In the genomic region with DNA sequence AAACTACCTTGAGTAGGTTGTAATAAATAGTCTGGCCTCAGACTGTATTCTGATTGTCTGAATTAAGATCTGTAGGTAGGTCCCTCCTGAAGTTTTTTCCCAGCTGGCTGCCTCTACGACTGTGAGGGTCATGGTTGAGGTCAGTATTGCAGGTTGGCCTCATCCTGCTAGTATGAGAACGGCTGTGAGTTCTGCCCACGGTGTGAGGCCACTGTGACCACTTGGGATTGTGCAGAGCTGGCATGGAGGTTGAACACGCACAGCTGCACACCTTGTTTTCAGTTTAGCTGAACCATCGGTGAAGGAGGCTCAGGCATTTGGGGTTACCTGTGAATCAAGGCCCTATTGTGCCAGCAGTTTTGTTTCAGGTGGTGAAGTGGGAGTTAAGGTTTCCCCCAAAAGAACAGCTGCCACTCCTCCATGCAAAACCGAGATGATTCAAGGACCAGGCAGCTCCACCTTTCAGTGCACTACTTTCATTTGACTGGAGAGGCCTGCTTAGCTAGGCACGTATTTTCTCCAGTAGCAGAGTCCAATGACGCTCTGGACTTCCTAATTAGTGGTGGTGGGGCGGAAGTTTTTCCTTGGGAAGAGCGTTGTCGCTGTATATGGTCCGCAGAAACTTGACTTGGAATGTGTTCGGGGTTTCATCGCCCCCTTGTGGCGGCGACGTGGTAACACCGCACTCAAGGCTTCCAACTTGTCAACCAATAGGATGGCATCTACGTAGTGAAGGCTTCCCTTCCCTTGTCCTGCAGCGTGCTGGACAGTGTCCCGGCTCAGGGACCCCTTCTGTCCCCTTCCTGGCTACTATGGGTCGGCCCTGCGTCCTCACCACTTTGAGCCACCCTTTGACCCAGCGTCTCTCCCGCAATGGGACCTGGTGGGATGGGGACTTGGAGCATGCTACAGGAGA, we compare ENCODE assay signal across 8 cellular contexts. TPM values are rescaled to one million over a fixed set of nuclear protein-coding genes. Genes with fewer than 3 reads are reported as not detected.
A peak's percentile ranks its signal among the peaks of the same experiment; 100 is the strongest.
DNase-seq lines count a peak whose midpoint lies in the region; ATAC-seq and TF ChIP-seq lines count a peak whose summit lies in the region.

No MANE protein-coding gene starts in this region.

- H3K27ac Mint-ChIP-seq in activated CD4-positive, alpha-beta T cell treated with anti-CD3 and anti-CD28 coated beads, Interleukin-2, amount 10 ng/mL, durations not matched to agents 7 days and 5 days = peak overlapping the region; percentile 68

- H3K4me1 Mint-ChIP-seq in activated CD4-positive, alpha-beta T cell treated with anti-CD3 and anti-CD28 coated beads, Interleukin-2, amount 10 ng/mL, durations not matched to agents 7 days and 5 days = peaks cover 33% of the 10 kb centered on the region

- peaks cover 17% of the 10 kb centered on the region for H3K36me3 Mint-ChIP-seq in activated CD4-positive, alpha-beta T cell treated with anti-CD3 and anti-CD28 coated beads, Interleukin-2, amount 10 ng/mL, durations not matched to agents 7 days and 5 days (ENCODE audit: low read depth)

- H3K4me3 ChIP-seq in HEK293 (ENCODE audit: low read depth, low read length) (no peak overlapping the region), right lobe of liver (no peak overlapping the region)

- H3K27me3 Mint-ChIP-seq in activated CD4-positive, alpha-beta T cell treated with anti-CD3 and anti-CD28 coated beads, Interleukin-2, amount 10 ng/mL, durations not matched to agents 7 days and 5 days = no peaks in the 10 kb centered on the region

- intact Hi-C loops in right lobe of liver (cut with DNase I) = loop anchor here in 1 of 2 donors (10.0 kb wide), 1 partner anchor 72 kb away; no protein-coding TSS in a partner anchor

- peak; percentile 84 to 94 (median 90) for ATAC-seq in right lobe of liver

- TF ChIP-seq POLR2A in right lobe of liver (IDR thresholded peaks at IDR 0.05) = no peak

- 6% methylated on average over 10 of the region's 25 CpGs for WGBS in right lobe of liver (ENCODE audit: insufficient coverage, low coverage, low lambda C conversion rate, missing lambda C conversion rate)

- peaks cover 0 to 3% of the 10 kb centered on the region in 2 donors for H3K27me3 ChIP-seq in right lobe of liver

- peaks cover 7 to 33% of the 10 kb centered on the region in 2 experiments for H3K36me3 ChIP-seq in HEK293 (ENCODE audit: control insufficient read depth in 2 of 2, insufficient read depth in 1 of 2, low read length in 2 of 2)
- no peaks in the 10 kb centered on the region for H3K36me3 ChIP-seq in right lobe of liver

- DNase-seq in NCI-H1417 (lab: John Stamatoyannopoulos, UW) (peak; percentile 15 to 74 (median 39)), NCI-H1417 treated with DMSO at 0.1 percent for 48 hours (lab: John Stamatoyannopoulos, UW) (no peak), NCI-H1436 (lab: John Stamatoyannopoulos, UW) (peak; percentile 50), right lobe of liver (peak; percentile 59 to 69 (median 65))
- DNase-seq in activated CD4-positive, alpha-beta T cell treated with anti-CD3 and anti-CD28 coated beads, Interleukin-2, amount 10 ng/mL, durations not matched to agents 7 days and 5 days = peak; percentile 42
- peak; percentile 31 for DNase-seq in effector CD4-positive, alpha-beta T cell
- peak; percentile 19 for DNase-seq in stimulated activated CD8-positive, alpha-beta memory T cell treated with anti-CD3 and anti-CD28 coated beads, Interleukin-4, amount 100 ng/mL, for 24 hours (ENCODE audit: low read depth)

- H3K4me3 Mint-ChIP-seq in activated CD4-positive, alpha-beta T cell treated with anti-CD3 and anti-CD28 coated beads, Interleukin-2, amount 10 ng/mL, durations not matched to agents 7 days and 5 days = peak overlapping the region; percentile 49

- H3K9me3 Mint-ChIP-seq in activated CD4-positive, alpha-beta T cell treated with anti-CD3 and anti-CD28 coated beads, Interleukin-2, amount 10 ng/mL, durations not matched to agents 7 days and 5 days = no peaks in the 10 kb centered on the region

- H3K4me1 ChIP-seq in HEK293 (ENCODE audit: control insufficient read depth, insufficient read depth, low read length) (no peaks in the 10 kb centered on the region), right lobe of liver (peaks cover 0 to 7% (median 3%) of the 10 kb centered on the region in 4 donors)

- POLR2A ChIA-PET in HEK293 (lab: Yijun Ruan, JAX) = no interaction called here
- POLR2A ChIA-PET in activated CD4-positive, alpha-beta T cell treated with anti-CD3 and anti-CD28 coated beads, Interleukin-2, amount 10 ng/mL, durations not matched to agents 7 days and 5 days (lab: Charles Lee) = interaction anchor here (0.8 kb wide), 1 partner anchor 30 kb away, joined by 3 read pairs; a partner anchor contains a TSS

- no peaks in the 10 kb centered on the region for H3K9me3 ChIP-seq in HEK293 (ENCODE audit: control insufficient read depth, insufficient read depth, low read depth, low read length)
- no peaks in the 10 kb centered on the region for H3K9me3 ChIP-seq in right lobe of liver

- no peak overlapping the region for H3K27ac ChIP-seq in HEK293 (ENCODE audit: extremely low read depth, low read depth, low read length)
- H3K27ac ChIP-seq in right lobe of liver = peak overlapping the region in 2 of 3 donors; percentile 8 to 53

- TF ChIP-seq CTCF in HEK293 (tag by site-specific recombination; IDR thresholded peaks at IDR 0.05) (peak; percentile 80), right lobe of liver (IDR thresholded peaks at IDR 0.05) (peak; percentile 72 to 86 (median 79))

- CTCF ChIA-PET in HEK293 (lab: Yijun Ruan, JAX) = interaction anchor here (0.6 to 5.0 kb wide), 20 partner anchors 8 to 140 kb away, joined by 3 to 67 read pairs (median 4); a partner anchor contains a TSS
- CTCF ChIA-PET in activated CD4-positive, alpha-beta T cell treated with anti-CD3 and anti-CD28 coated beads, Interleukin-2, amount 10 ng/mL, durations not matched to agents 7 days and 5 days (lab: Charles Lee) = interaction anchor here (0.6 to 1.8 kb wide), 4 partner anchors 9 to 26 kb away, joined by 3 to 5 read pairs (median 4); no protein-coding TSS in a partner anchor

TF ChIP-seq in HEK293, 187 proteins besides CTCF, POLR2A, EP300 and RAD21 (continues in another document):
- 0 out of 2 replicates have a peak, but pooled peaks have one; percentile 3 for TF ChIP-seq SP2 (tag by site-specific recombination; IDR thresholded peaks at IDR 0.05)
- TF ChIP-seq ZNF560 (tag by site-specific recombination; IDR thresholded peaks at IDR 0.05; ENCODE audit: borderline replicate concordance) = no peak
- TF ChIP-seq ZNF2 (tag by site-specific recombination; IDR thresholded peaks at IDR 0.05) = peak; percentile 55; the same call in 1 of the 2 replicates
- no peak for TF ChIP-seq KLF10 (tag by site-specific recombination; IDR thresholded peaks at IDR 0.05)
- TF ChIP-seq, protein P1, sequence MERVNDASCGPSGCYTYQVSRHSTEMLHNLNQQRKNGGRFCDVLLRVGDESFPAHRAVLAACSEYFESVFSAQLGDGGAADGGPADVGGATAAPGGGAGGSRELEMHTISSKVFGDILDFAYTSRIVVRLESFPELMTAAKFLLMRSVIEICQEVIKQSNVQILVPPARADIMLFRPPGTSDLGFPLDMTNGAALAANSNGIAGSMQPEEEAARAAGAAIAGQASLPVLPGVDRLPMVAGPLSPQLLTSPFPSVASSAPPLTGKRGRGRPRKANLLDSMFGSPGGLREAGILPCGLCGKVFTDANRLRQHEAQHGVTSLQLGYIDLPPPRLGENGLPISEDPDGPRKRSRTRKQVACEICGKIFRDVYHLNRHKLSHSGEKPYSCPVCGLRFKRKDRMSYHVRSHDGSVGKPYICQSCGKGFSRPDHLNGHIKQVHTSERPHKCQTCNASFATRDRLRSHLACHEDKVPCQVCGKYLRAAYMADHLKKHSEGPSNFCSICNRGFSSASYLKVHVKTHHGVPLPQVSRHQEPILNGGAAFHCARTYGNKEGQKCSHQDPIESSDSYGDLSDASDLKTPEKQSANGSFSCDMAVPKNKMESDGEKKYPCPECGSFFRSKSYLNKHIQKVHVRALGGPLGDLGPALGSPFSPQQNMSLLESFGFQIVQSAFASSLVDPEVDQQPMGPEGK (tag by site-specific recombination; IDR thresholded peaks at IDR 0.05) = no peak
- TF ChIP-seq ZNF600 (tag by site-specific recombination; IDR thresholded peaks at IDR 0.05) = peak; percentile 78
- TF ChIP-seq ZSCAN30 (tag by site-specific recombination; IDR thresholded peaks at IDR 0.05) = peak; percentile 16; the same call in 1 of the 2 replicates
- 0 out of 2 replicates have a peak, but pooled peaks have one; percentile 27 for TF ChIP-seq SP7 (tag by site-specific recombination; IDR thresholded peaks at IDR 0.05)

RNA-seq across cellular contexts. Expression of a gene that starts 13.8 kb away (rescaled TPM):
- total RNA-seq in activated CD4-positive, alpha-beta T cell treated with anti-CD3 and anti-CD28 coated beads, Interleukin-2, amount 10 ng/mL, durations not matched to agents 7 days and 5 days = 1 to 10 TPM; 4.7 to 5.6 TPM
- 10 to 100 TPM in 2 of 6 experiments, 1 to 10 TPM in 4; 3.9 to 12.2 (median 7.6) TPM for total RNA-seq in right lobe of liver

RNA-seq across cellular contexts. Expression of a gene that starts 13.8 kb away (rescaled TPM):
- total RNA-seq in activated CD4-positive, alpha-beta T cell treated with anti-CD3 and anti-CD28 coated beads, Interleukin-2, amount 10 ng/mL, durations not matched to agents 7 days and 5 days = 10 to 100 TPM; 18.1 to 19.6 TPM
- total RNA-seq in right lobe of liver = 10 to 100 TPM in 4 of 6 experiments, 1 to 10 TPM in 1, under 1 TPM in 1; 0.98 to 26.8 (median 16.6) TPM

RNA-seq across cellular contexts. Expression of a gene that starts 14.2 kb away (rescaled TPM):
- total RNA-seq in activated CD4-positive, alpha-beta T cell treated with anti-CD3 and anti-CD28 coated beads, Interleukin-2, amount 10 ng/mL, durations not matched to agents 7 days and 5 days = 10 to 100 TPM; 28.2 to 30.6 TPM
- 10 to 100 TPM; 10.1 to 13.4 (median 10.5) TPM for total RNA-seq in right lobe of liver

RNA-seq across cellular contexts. Expression of a gene that starts 30.5 kb away (rescaled TPM):
- 10 to 100 TPM; 58.4 to 61.3 TPM for total RNA-seq in activated CD4-positive, alpha-beta T cell treated with anti-CD3 and anti-CD28 coated beads, Interleukin-2, amount 10 ng/mL, durations not matched to agents 7 days and 5 days
- 10 to 100 TPM; 24.2 to 70.5 (median 39.7) TPM for total RNA-seq in right lobe of liver

RNA-seq across cellular contexts. Expression of a gene that starts 34.6 kb away (rescaled TPM):
- total RNA-seq in activated CD4-positive, alpha-beta T cell treated with anti-CD3 and anti-CD28 coated beads, Interleukin-2, amount 10 ng/mL, durations not matched to agents 7 days and 5 days = 1 to 10 TPM; 3.9 to 4.6 TPM
- total RNA-seq in right lobe of liver = 10 to 100 TPM; 19.4 to 36.2 (median 26.3) TPM
